26 cellular contexts compared by ENCODE assay signal in the genomic region with DNA sequence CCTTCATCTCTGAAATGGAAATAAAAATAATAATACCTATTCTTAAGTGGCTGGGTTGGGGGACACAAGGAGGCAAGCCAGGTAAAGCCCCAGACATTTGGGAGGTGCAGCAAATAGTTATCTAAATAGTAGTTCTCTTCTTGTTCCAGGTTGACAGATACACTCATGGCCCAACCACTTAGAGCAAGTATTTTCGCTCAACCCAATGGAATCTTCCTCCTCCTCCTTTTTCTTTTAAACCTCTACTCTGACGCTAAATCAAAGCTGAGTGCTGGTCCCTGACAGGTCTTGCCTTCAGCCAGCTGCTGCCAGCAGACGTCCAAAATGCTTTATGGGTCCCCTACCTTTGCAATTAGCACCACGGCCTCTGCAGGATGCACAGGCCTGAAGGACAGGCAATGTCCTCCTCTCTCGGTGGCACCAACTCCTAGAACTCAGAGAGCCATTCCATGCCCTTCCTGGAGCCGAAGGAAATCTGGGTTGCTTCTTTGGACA.
A peak's percentile ranks its signal among the peaks of the same experiment; 100 is the strongest.
DNase-seq lines count a peak whose midpoint lies in the region; ATAC-seq lines count a peak whose summit lies in the region.
"Had no signal": no experiment of that assay in that cellular context is flagged by ENCODE, and none has a peak within 500 bp of the region (broad histone marks: within the 10 kb centered on the region; RNA-seq: fewer than 3 reads in every experiment).

No MANE protein-coding gene starts in this region.

- H4K8ac ChIP-seq in neuronal stem cell (ENCODE audit: low read depth, low read length), result no peak overlapping the region

- H3K18ac ChIP-seq in neuronal stem cell (ENCODE audit: low read length), result peak overlapping the region; percentile 29

- H3K9ac ChIP-seq in neuronal stem cell (ENCODE audit: low read depth, low read length, poor library complexity), result no peak overlapping the region
- H3K9ac ChIP-seq: BLaER1 had no signal

- intact Hi-C loops in sciatic nerve (cut with DNase I), result no loop called here

- H3K4me2 ChIP-seq in neuronal stem cell (ENCODE audit: insufficient read depth, low read length, poor library complexity, severe bottlenecking), result no peak overlapping the region
- H3K4me2 ChIP-seq: BLaER1, PC-9 had no signal

- no peak overlapping the region for H3K14ac ChIP-seq in neuronal stem cell (ENCODE audit: low read length)

- H2BK120ac ChIP-seq in neuronal stem cell (ENCODE audit: low read depth, low read length), result no peak overlapping the region

- no peak overlapping the region for H4K91ac ChIP-seq in neuronal stem cell (ENCODE audit: low read depth, low read length, poor library complexity)

- DNase-seq in A172 (ENCODE audit: low spot score), result peak; percentile 36
- peak; percentile 66 for DNase-seq in amniotic epithelial cell (ENCODE audit: low read depth)
- peak; percentile 79 for DNase-seq in left kidney (ENCODE audit: low read depth, low spot score)
- no peak for DNase-seq in neuronal stem cell (ENCODE audit: low spot score)
- DNase-seq in sciatic nerve (ENCODE audit: low spot score), result no peak
- no peak for DNase-seq in stimulated activated CD4-positive, alpha-beta T cell treated with anti-CD3 and anti-CD28 coated beads, Interleukin-2, amount 100 ng/mL, for 24 hours
- DNase-seq in NCI-H1694 (lab: John Stamatoyannopoulos, UW), result no peak
- DNase-seq: 8988T; CD4-positive, CD25-positive, alpha-beta regulatory T cell; COR-L47; GOT3; HCEC 1CT; IMR-90; KG1; NCI-H1092; NCI-H1436; NCI-H187 treated with DMSO at 0.1 percent for 48 hours; NCI-H524; NCI-H82; NK-92 treated with Interleukin-12 subunit alpha and Interleukin-12 subunit beta, amount 100 ng/mL, for 24 hours; PC-9; SJCRH30 had no signal

- no peak overlapping the region for H2BK12ac ChIP-seq in neuronal stem cell (ENCODE audit: low read length)

- no peak overlapping the region for H3K4me3 ChIP-seq in neuronal stem cell (ENCODE audit: low read length in 2 of 2)
- H3K4me3 ChIP-seq: BLaER1, PC-9, SJCRH30 had no signal

- no peak overlapping the region for H2BK5ac ChIP-seq in neuronal stem cell (ENCODE audit: low read length)

- WGBS in neuronal stem cell (ENCODE audit: extremely low coverage in 2 of 2, insufficient read length in 2 of 2, insufficient replicate concordance in 1 of 2), 2 donors, result no CpG with 5 or more reads among the region's 6 CpGs

- H3K4me1 ChIP-seq in neuronal stem cell (ENCODE audit: control insufficient read depth in 2 of 2, insufficient read depth in 1 of 2, low read depth in 1 of 2, low read length in 2 of 2), result peaks cover 2 to 10% of the 10 kb centered on the region in 2 donors

- no peaks in the 10 kb centered on the region for H3K36me3 ChIP-seq in neuronal stem cell (replicated peaks in 1 of 2; ENCODE audit: control insufficient read depth in 2 of 2, insufficient read depth in 2 of 2, low read length in 2 of 2)
- H3K36me3 ChIP-seq: BLaER1, SJCRH30 had no signal

- no peak overlapping the region for H2BK15ac ChIP-seq in neuronal stem cell (ENCODE audit: low read length)

- no peaks in the 10 kb centered on the region for H3K27me3 ChIP-seq in neuronal stem cell (ENCODE audit: control insufficient read depth in 3 of 3, insufficient read depth in 3 of 3, low read depth in 1 of 3, low read length in 3 of 3)
- H3K27me3 ChIP-seq: BLaER1, SJCRH30 had no signal

- H2AK5ac ChIP-seq in neuronal stem cell (ENCODE audit: low read depth, low read length), result no peak overlapping the region

- no peak overlapping the region for H3K4ac ChIP-seq in neuronal stem cell (ENCODE audit: low read length)

- no peaks in the 10 kb centered on the region for H3K79me1 ChIP-seq in neuronal stem cell (ENCODE audit: low read depth, low read length)

- no peak overlapping the region for H3K27ac ChIP-seq in neuronal stem cell (replicated peaks; ENCODE audit: low read length)
- H3K27ac ChIP-seq: BLaER1, PC-9, SJCRH30 had no signal

- ATAC-seq in sciatic nerve (no peak), GM19324 (IDR thresholded peaks at IDR 0.05; ENCODE audit: low FRiP score, unreplicated experiment) (no peak)
- ATAC-seq: Right ventricle myocardium inferior, SK-N-SH treated with all-trans-retinoic acid at 6 μM for 48 hours had no signal

- H3K23ac ChIP-seq in neuronal stem cell (ENCODE audit: low read depth, low read length, poor library complexity), result no peak overlapping the region

- H3K9me3 ChIP-seq in neuronal stem cell (replicated peaks in 1 of 2; ENCODE audit: control insufficient read depth in 2 of 2, insufficient read depth in 1 of 2, low read depth in 1 of 2, low read length in 2 of 2), result no peaks in the 10 kb centered on the region
- H3K9me3 ChIP-seq: BLaER1, SJCRH30 had no signal

- no peak overlapping the region for H2AFZ ChIP-seq in neuronal stem cell (ENCODE audit: low read length)
- H2AFZ ChIP-seq: PC-9 had no signal

Comparison
In these comparisons a context has a peak if more than half of its experiments do, and no peak if none do; other contexts are left out.
1. DNase-seq: peak in A172 (single experiment), amniotic epithelial cell (single experiment) and left kidney (single experiment); none in neuronal stem cell (single experiment), sciatic nerve (single experiment), stimulated activated CD4-positive, alpha-beta T cell treated with anti-CD3 and anti-CD28 coated beads, Interleukin-2, amount 100 ng/mL, for 24 hours (0 of 2) and NCI-H1694 (single experiment).